8 cellular contexts compared by ENCODE assay signal in the genomic region with DNA sequence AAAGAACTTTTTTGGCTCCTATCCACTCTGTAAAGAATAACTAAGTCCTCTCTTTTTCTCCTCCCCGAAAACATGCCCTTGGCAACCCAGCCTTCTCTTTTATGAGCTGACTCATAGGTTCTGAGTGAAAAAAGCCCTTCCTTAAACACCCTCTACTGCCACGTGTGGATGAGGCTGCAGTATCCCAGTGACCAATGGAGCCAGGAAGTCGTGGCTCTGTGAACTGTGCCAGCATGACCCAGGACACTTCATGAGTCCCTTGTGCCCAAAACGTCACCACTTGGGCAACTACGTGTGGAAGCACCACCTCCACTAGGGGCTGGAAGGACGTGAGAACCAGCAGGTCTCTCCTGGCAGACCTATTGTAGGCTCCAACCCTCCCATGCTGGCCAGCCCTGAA.
DNase-seq lines count a peak whose midpoint lies in the region; ATAC-seq and TF ChIP-seq lines count a peak whose summit lies in the region.

No MANE protein-coding gene starts in this region.

- intact Hi-C loops in posterior vena cava (cut with DNase I) = loop anchor here in 1 of 2 donors (10.0 kb wide), 1 partner anchor 958 kb away; the partner anchor contains the start of gene IGFBP5

- H3F3A ChIP-seq in neural progenitor cell (ENCODE audit: low read depth) = no peaks in the 10 kb centered on the region

- no peaks in the 10 kb centered on the region for H3K79me2 ChIP-seq in neural progenitor cell (ENCODE audit: low read depth)

- TF ChIP-seq EP300 in gastroesophageal sphincter (IDR thresholded peaks at IDR 0.05) = no peak

- H3K36me3 Mint-ChIP-seq in neural progenitor cell = no peaks in the 10 kb centered on the region

- TF ChIP-seq POLR2A in gastroesophageal sphincter (IDR thresholded peaks at IDR 0.05) = no peak

- H3K9ac ChIP-seq in neural progenitor cell = no peak overlapping the region

- TF ChIP-seq CTCF in gastroesophageal sphincter (IDR thresholded peaks at IDR 0.05) = peak in 2 of 4 experiments; percentile 27 to 45
- TF ChIP-seq CTCF in neural progenitor cell (IDR thresholded peaks at IDR 0.05) = no peak

- H3K4me3 Mint-ChIP-seq in neural progenitor cell = no peak overlapping the region

- H3K9me3 Mint-ChIP-seq in neural progenitor cell = no peaks in the 10 kb centered on the region

- H3K27me3 Mint-ChIP-seq in neural progenitor cell (ENCODE audit: insufficient read depth, low read depth) = peaks cover 3% of the 10 kb centered on the region

- H3K4me1 Mint-ChIP-seq in neural progenitor cell = peaks cover 16% of the 10 kb centered on the region

- in situ Hi-C loops in Caki2 (cut with HindIII; ENCODE audit: low pct_unique_long_range_greater_than_20kb, low sequenced_read_pairs) (no loop called here), SK-MEL-5 (cut with HindIII; ENCODE audit: low pct_unique_long_range_greater_than_20kb, low sequenced_read_pairs) (no loop called here)

- H4K20me1 ChIP-seq in neural progenitor cell (ENCODE audit: low read depth) = no peaks in the 10 kb centered on the region

- H3K4me3 ChIP-seq in gastroesophageal sphincter = no peak overlapping the region
- H3K4me3 ChIP-seq in neural progenitor cell = no peak overlapping the region

- DNase-seq in Caki2 (ENCODE audit: low read depth) (peak; percentile 97), SK-MEL-5 (ENCODE audit: low read depth, low spot score) (peak; percentile 87), posterior vena cava (ENCODE audit: low spot score) (peak; percentile 90), neural progenitor cell (ENCODE audit: low spot score) (no peak)

- H3K27ac Mint-ChIP-seq in neural progenitor cell = no peak overlapping the region

- H3K36me3 ChIP-seq in gastroesophageal sphincter = no peaks in the 10 kb centered on the region
- no peaks in the 10 kb centered on the region for H3K36me3 ChIP-seq in neural progenitor cell

- H3K4me1 ChIP-seq in gastroesophageal sphincter (peaks cover 2 to 27% (median 9%) of the 10 kb centered on the region in 3 donors), neural progenitor cell (peaks cover 14% of the 10 kb centered on the region)

- H3K4me2 ChIP-seq in neural progenitor cell = no peak overlapping the region

- ATAC-seq in gastroesophageal sphincter (peak; percentile 88), HG02678 (IDR thresholded peaks at IDR 0.05; ENCODE audit: unreplicated experiment) (no peak), GM19023 (IDR thresholded peaks at IDR 0.05; ENCODE audit: unreplicated experiment) (no peak), GM19324 (IDR thresholded peaks at IDR 0.05; ENCODE audit: low FRiP score, unreplicated experiment) (no peak)

- H3K27ac ChIP-seq in gastroesophageal sphincter = peak overlapping the region in 3 of 4 donors; percentile 62 to 68 (median 67)
- no peak overlapping the region for H3K27ac ChIP-seq in neural progenitor cell

- H3K27me3 ChIP-seq in gastroesophageal sphincter (no peaks in the 10 kb centered on the region), neural progenitor cell (no peaks in the 10 kb centered on the region)

- H3K9me3 ChIP-seq in gastroesophageal sphincter (no peaks in the 10 kb centered on the region), neural progenitor cell (ENCODE audit: low read depth) (no peaks in the 10 kb centered on the region)

- whole genome bisulfite sequencing in gastroesophageal sphincter (ENCODE audit: low coverage in 1 of 2), 2 donors = 0% methylated on average over 1 to 2 of the region's 6 CpGs

- H2AFZ ChIP-seq in neural progenitor cell (replicated peaks) = no peak overlapping the region
